Comparison of ENCODE assay signal across 1 cellular context in the genomic region with DNA sequence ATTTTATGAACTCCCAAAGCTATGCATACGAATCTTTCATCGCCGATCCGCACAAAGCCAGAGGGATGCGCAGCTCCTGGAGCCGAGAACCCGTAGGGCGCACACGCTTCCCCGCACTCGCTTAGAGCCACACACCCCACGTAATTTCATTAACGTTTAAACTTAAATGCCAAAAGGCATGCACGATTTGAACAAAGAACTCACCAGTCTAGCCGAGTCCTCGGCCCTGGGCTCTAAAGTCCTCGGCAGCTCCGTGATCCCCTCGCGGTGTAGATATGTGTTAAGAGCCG.
TF ChIP-seq lines count a peak whose summit lies in the region.

No MANE protein-coding gene starts in this region.

TF ChIP-seq in HepG2, 621 proteins besides CTCF, POLR2A, EP300 and RAD21 (continued from another document):
- TF ChIP-seq, protein P1, sequence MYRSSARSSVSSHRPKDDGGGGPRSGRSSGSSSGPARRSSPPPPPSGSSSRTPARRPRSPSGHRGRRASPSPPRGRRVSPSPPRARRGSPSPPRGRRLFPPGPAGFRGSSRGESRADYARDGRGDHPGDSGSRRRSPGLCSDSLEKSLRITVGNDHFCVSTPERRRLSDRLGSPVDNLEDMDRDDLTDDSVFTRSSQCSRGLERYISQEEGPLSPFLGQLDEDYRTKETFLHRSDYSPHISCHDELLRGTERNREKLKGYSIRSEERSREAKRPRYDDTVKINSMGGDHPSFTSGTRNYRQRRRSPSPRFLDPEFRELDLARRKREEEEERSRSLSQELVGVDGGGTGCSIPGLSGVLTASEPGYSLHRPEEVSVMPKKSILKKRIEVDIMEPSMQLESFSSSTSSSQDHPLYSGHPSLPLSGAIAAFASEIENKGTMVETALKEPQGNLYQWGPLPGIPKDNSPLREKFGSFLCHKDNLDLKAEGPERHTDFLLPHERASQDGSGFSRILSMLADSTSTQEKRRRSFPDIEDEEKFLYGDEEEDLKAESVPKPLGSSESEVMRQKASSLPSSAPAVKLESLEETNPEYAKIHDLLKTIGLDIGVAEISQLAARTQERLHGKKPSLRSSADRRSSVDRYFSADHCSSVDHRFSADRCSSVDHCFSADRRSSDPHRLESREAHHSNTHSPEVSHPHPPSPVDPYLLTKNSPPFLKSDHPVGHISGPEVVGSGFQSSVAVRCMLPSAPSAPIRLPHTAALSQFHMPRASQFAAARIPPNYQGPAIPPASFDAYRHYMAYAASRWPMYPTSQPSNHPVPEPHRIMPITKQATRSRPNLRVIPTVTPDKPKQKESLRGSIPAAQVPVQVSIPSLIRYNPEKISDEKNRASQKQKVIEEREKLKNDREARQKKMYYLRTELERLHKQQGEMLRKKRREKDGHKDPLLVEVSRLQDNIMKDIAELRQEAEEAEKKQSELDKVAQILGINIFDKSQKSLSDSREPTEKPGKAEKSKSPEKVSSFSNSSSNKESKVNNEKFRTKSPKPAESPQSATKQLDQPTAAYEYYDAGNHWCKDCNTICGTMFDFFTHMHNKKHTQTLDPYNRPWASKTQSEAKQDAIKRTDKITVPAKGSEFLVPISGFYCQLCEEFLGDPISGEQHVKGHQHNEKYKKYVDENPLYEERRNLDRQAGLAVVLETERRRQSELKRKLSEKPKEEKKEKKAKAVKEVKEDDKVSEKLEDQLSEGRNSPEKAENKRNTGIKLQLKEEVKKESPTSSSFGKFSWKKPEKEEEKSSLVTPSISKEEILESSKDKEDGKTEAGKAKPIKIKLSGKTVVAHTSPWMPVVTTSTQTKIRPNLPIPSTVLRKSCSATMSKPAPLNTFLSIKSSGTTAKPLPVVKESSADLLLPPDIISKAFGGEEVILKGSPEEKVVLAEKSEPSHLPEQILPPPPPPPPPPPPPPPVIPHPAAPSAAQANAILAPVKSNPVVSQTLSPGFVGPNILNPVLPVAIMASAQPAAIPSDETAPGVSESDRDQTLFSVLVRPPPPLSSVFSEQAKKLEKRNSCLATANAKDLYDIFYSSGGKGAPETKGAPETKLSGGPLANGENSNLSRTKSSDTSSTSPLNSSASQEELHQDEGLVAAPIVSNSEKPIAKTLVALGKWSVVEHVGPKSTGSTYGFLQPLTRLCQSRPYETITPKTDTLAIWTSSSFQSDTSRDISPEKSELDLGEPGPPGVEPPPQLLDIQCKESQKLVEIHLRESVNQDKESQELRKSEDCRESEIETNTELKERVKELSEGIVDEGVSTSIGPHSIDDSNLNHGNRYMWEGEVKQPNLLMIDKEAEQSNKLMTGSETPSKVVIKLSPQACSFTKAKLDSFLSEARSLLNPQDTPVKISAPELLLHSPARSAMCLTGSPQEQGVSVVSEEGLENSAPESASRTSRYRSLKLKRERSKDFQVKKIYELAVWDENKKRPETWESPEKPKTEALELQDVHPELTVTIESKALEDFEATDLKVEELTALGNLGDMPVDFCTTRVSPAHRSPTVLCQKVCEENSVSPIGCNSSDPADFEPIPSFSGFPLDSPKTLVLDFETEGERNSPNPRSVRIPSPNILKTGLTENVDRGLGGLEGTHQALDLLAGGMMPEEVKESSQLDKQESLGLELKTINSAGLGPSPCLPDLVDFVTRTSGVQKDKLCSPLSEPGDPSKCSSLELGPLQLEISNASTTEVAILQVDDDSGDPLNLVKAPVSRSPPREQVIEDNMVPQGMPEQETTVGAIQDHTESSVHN (CRISPR knock-in tag; IDR thresholded peaks at IDR 0.05), result no peak
- TF ChIP-seq ZNF75D (CRISPR knock-in tag; IDR thresholded peaks at IDR 0.05; ENCODE audit: borderline replicate concordance) (no peak), TEAD2 (CRISPR knock-in tag; IDR thresholded peaks at IDR 0.05) (no peak), KDM6A (CRISPR knock-in tag; IDR thresholded peaks at IDR 0.05; ENCODE audit: low read depth) (no peak), ZNF337 (CRISPR knock-in tag; IDR thresholded peaks at IDR 0.05; ENCODE audit: borderline replicate concordance, low read depth) (no peak), REPIN1 (CRISPR knock-in tag; IDR thresholded peaks at IDR 0.05; ENCODE audit: borderline replicate concordance, low read depth) (no peak), ASH2L (IDR thresholded peaks at IDR 0.05; ENCODE audit: insufficient read length, low read depth, low read length) (peak; percentile 16), U2AF2 (IDR thresholded peaks at IDR 0.05; ENCODE audit: low read depth, low read length) (no peak), ZNF331 (CRISPR knock-in tag; IDR thresholded peaks at IDR 0.05) (no peak), ZNF670 (CRISPR knock-in tag; IDR thresholded peaks at IDR 0.05; ENCODE audit: borderline replicate concordance) (no peak), MYC (CRISPR knock-in tag; IDR thresholded peaks at IDR 0.05; ENCODE audit: borderline replicate concordance) (no peak), ZNF747 (CRISPR knock-in tag; IDR thresholded peaks at IDR 0.05; ENCODE audit: borderline replicate concordance) (no peak), ZNF326 (CRISPR knock-in tag; IDR thresholded peaks at IDR 0.05; ENCODE audit: borderline replicate concordance) (no peak), HMG20B (CRISPR knock-in tag; conservative IDR thresholded peaks at IDR 0.05) (0 out of 2 replicates have a peak, but pooled peaks have one; percentile 44), ZNF550 (CRISPR knock-in tag; IDR thresholded peaks at IDR 0.05; ENCODE audit: borderline replicate concordance) (no peak), RFXAP (CRISPR knock-in tag; IDR thresholded peaks at IDR 0.05; ENCODE audit: borderline replicate concordance) (no peak), ZNF460 (CRISPR knock-in tag; IDR thresholded peaks at IDR 0.05; ENCODE audit: borderline replicate concordance) (no peak), MAF1 (CRISPR knock-in tag; IDR thresholded peaks at IDR 0.05; ENCODE audit: borderline replicate concordance) (no peak), TGIF2 (CRISPR knock-in tag; IDR thresholded peaks at IDR 0.05) (no peak), KDM4B (CRISPR knock-in tag; IDR thresholded peaks at IDR 0.05) (no peak), DNMT3B (CRISPR knock-in tag; conservative IDR thresholded peaks at IDR 0.05) (no peak), NAIF1 (CRISPR knock-in tag; IDR thresholded peaks at IDR 0.05; ENCODE audit: borderline replicate concordance) (0 out of 2 replicates have a peak, but pooled peaks have one; percentile 8), NCOA5 (CRISPR knock-in tag; IDR thresholded peaks at IDR 0.05) (no peak), PHF8 (CRISPR knock-in tag; IDR thresholded peaks at IDR 0.05) (peak; percentile 42), ATF7 (IDR thresholded peaks at IDR 0.05) (no peak), ATF7 (CRISPR knock-in tag; IDR thresholded peaks at IDR 0.05) (no peak), NFE2L1 (CRISPR knock-in tag; IDR thresholded peaks at IDR 0.05; ENCODE audit: borderline replicate concordance) (no peak), NONO (IDR thresholded peaks at IDR 0.05) (no peak), NONO (CRISPR knock-in tag; conservative IDR thresholded peaks at IDR 0.05) (no peak), ZFP82 (CRISPR knock-in tag; IDR thresholded peaks at IDR 0.05; ENCODE audit: borderline replicate concordance) (no peak), ZFY (CRISPR knock-in tag; IDR thresholded peaks at IDR 0.05) (no peak)
- TF ChIP-seq, protein P2, sequence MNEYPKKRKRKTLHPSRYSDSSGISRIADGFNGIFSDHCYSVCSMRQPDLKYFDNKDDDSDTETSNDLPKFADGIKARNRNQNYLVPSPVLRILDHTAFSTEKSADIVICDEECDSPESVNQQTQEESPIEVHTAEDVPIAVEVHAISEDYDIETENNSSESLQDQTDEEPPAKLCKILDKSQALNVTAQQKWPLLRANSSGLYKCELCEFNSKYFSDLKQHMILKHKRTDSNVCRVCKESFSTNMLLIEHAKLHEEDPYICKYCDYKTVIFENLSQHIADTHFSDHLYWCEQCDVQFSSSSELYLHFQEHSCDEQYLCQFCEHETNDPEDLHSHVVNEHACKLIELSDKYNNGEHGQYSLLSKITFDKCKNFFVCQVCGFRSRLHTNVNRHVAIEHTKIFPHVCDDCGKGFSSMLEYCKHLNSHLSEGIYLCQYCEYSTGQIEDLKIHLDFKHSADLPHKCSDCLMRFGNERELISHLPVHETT (CRISPR knock-in tag; conservative IDR thresholded peaks at IDR 0.05), result no peak
- TF ChIP-seq, protein P3, sequence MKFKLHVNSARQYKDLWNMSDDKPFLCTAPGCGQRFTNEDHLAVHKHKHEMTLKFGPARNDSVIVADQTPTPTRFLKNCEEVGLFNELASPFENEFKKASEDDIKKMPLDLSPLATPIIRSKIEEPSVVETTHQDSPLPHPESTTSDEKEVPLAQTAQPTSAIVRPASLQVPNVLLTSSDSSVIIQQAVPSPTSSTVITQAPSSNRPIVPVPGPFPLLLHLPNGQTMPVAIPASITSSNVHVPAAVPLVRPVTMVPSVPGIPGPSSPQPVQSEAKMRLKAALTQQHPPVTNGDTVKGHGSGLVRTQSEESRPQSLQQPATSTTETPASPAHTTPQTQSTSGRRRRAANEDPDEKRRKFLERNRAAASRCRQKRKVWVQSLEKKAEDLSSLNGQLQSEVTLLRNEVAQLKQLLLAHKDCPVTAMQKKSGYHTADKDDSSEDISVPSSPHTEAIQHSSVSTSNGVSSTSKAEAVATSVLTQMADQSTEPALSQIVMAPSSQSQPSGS (CRISPR knock-in tag; IDR thresholded peaks at IDR 0.05), result no peak
- TF ChIP-seq, protein P4, sequence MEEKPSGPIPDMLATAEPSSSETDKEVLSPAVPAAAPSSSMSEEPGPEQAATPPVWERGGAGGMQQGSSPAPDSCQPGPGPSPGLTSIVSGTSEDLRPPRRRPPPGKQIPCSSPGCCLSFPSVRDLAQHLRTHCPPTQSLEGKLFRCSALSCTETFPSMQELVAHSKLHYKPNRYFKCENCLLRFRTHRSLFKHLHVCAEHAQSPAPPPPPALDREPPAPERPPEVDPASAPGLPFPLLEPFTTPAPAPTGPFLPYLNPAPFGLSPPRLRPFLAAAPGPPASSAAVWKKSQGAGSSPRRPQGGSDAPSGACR (CRISPR knock-in tag; IDR thresholded peaks at IDR 0.05), result 0 out of 2 replicates have a peak, but pooled peaks have one; percentile 36
- TF ChIP-seq, protein P5, sequence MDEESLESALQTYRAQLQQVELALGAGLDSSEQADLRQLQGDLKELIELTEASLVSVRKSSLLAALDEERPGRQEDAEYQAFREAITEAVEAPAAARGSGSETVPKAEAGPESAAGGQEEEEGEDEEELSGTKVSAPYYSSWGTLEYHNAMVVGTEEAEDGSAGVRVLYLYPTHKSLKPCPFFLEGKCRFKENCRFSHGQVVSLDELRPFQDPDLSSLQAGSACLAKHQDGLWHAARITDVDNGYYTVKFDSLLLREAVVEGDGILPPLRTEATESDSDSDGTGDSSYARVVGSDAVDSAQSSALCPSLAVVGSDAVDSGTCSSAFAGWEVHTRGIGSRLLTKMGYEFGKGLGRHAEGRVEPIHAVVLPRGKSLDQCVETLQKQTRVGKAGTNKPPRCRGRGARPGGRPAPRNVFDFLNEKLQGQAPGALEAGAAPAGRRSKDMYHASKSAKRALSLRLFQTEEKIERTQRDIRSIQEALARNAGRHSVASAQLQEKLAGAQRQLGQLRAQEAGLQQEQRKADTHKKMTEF (CRISPR knock-in tag; IDR thresholded peaks at IDR 0.05), result no peak
- TF ChIP-seq, protein P6, sequence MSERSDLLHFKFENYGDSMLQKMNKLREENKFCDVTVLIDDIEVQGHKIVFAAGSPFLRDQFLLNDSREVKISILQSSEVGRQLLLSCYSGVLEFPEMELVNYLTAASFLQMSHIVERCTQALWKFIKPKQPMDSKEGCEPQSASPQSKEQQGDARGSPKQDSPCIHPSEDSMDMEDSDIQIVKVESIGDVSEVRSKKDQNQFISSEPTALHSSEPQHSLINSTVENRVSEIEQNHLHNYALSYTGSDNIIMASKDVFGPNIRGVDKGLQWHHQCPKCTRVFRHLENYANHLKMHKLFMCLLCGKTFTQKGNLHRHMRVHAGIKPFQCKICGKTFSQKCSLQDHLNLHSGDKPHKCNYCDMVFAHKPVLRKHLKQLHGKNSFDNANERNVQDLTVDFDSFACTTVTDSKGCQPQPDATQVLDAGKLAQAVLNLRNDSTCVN (CRISPR knock-in tag; IDR thresholded peaks at IDR 0.05; ENCODE audit: borderline replicate concordance), result no peak
